Comparison of ENCODE assay signal across 19 cellular contexts in genomic region chr12:21542412-21542811, GRCh38. TPM values are rescaled to one million over a fixed set of nuclear protein-coding genes. Genes with fewer than 3 reads are reported as not detected.
DNase-seq lines count a peak whose midpoint lies in the region; ATAC-seq lines count a peak whose summit lies in the region.
"Had no signal": no experiment of that assay in that cellular context is flagged by ENCODE, and none has a peak within 500 bp of the region (broad histone marks: within the 10 kb centered on the region; RNA-seq: fewer than 3 reads in every experiment).

No MANE protein-coding gene starts in this region.

- no peaks in the 10 kb centered on the region for H3K9me3 ChIP-seq in effector memory CD4-positive, alpha-beta T cell (ENCODE audit: control insufficient read depth, low read length)
- H3K9me3 ChIP-seq: A549; BLaER1 treated with 17β-estradiol and CSF1 and Interleukin-3, amounts not matched to agents 10 nM and 100 nM; HAP-1; SJSA1 had no signal

- H3K4me3 ChIP-seq in effector memory CD4-positive, alpha-beta T cell (ENCODE audit: insufficient read depth, low read depth, low read length, poor library complexity, severe bottlenecking): no peak overlapping the region
- H3K4me3 ChIP-seq: A549; BLaER1 treated with 17β-estradiol and CSF1 and Interleukin-3, amounts not matched to agents 10 nM and 100 nM; GM23248; HAP-1; PC-9; SJSA1 had no signal

- no peak overlapping the region for H3K4me3 Mint-ChIP-seq in activated naive CD4-positive, alpha-beta T cell treated with anti-CD3 and anti-CD28 coated beads for 36 hours

- no peak overlapping the region for H3K27ac Mint-ChIP-seq in activated naive CD4-positive, alpha-beta T cell treated with anti-CD3 and anti-CD28 coated beads for 36 hours
- H3K27ac Mint-ChIP-seq in activated naive CD4-positive, alpha-beta T cell treated with anti-CD3 and anti-CD28 coated beads, Interleukin-2, amount 50 U/mL, for 72 hours: no peak overlapping the region

- DNase-seq in activated naive CD4-positive, alpha-beta T cell treated with anti-CD3 and anti-CD28 coated beads for 36 hours: peak; percentile 23
- DNase-seq in activated naive CD4-positive, alpha-beta T cell treated with anti-CD3 and anti-CD28 coated beads, Interleukin-2, amount 50 U/mL, for 72 hours (ENCODE audit: low spot score in 2 of 2): no peak
- DNase-seq in RPMI8226 (peak; percentile 13), left ventricle myocardium superior (no peak), KG1 (lab: John Stamatoyannopoulos, UW) (no peak)
- no peak for DNase-seq in effector memory CD4-positive, alpha-beta T cell
- DNase-seq: DMS79 treated with DMSO at 0.1 percent for 48 hours, GM23248, NCI-H1694, NCI-H2081 treated with DMSO at 0.1 percent for 48 hours, NCI-H2227 treated with DMSO at 0.1 percent for 48 hours, NCI-H510A treated with DMSO at 0.1 percent for 48 hours, NCI-H82, PC-9 had no signal

- no peaks in the 10 kb centered on the region for H3K36me3 ChIP-seq in effector memory CD4-positive, alpha-beta T cell (ENCODE audit: control insufficient read depth, insufficient read depth, low read length)
- H3K36me3 ChIP-seq: BLaER1 treated with 17β-estradiol and CSF1 and Interleukin-3, amounts not matched to agents 10 nM and 100 nM; HAP-1; SJSA1 had no signal

- peaks cover 14% of the 10 kb centered on the region for H3K4me1 Mint-ChIP-seq in activated naive CD4-positive, alpha-beta T cell treated with anti-CD3 and anti-CD28 coated beads for 36 hours (ENCODE audit: low read depth)

- H3K9me3 Mint-ChIP-seq in activated naive CD4-positive, alpha-beta T cell treated with anti-CD3 and anti-CD28 coated beads for 36 hours: no peaks in the 10 kb centered on the region
- no peaks in the 10 kb centered on the region for H3K9me3 Mint-ChIP-seq in activated naive CD4-positive, alpha-beta T cell treated with anti-CD3 and anti-CD28 coated beads, Interleukin-2, amount 50 U/mL, for 72 hours

- H3K4me1 ChIP-seq in effector memory CD4-positive, alpha-beta T cell (ENCODE audit: control insufficient read depth, insufficient read depth, low read length, poor library complexity, severe bottlenecking): no peaks in the 10 kb centered on the region
- H3K4me1 ChIP-seq: HAP-1, SJSA1 had no signal

- intact Hi-C loops in activated naive CD4-positive, alpha-beta T cell treated with anti-CD3 and anti-CD28 coated beads for 36 hours (cut with micrococcal nuclease): no loop called here
- intact Hi-C loops in left ventricle myocardium superior (cut with micrococcal nuclease): no loop called here

- no peaks in the 10 kb centered on the region for H3K36me3 Mint-ChIP-seq in activated naive CD4-positive, alpha-beta T cell treated with anti-CD3 and anti-CD28 coated beads for 36 hours (ENCODE audit: low read depth)
- H3K36me3 Mint-ChIP-seq in activated naive CD4-positive, alpha-beta T cell treated with anti-CD3 and anti-CD28 coated beads, Interleukin-2, amount 50 U/mL, for 72 hours: peaks cover 0 to 4% of the 10 kb centered on the region in 2 donors

- H3K27me3 ChIP-seq in effector memory CD4-positive, alpha-beta T cell (replicated peaks; ENCODE audit: control insufficient read depth, insufficient read depth, low read length, poor library complexity, severe bottlenecking): no peaks in the 10 kb centered on the region
- H3K27me3 ChIP-seq: BLaER1 treated with 17β-estradiol and CSF1 and Interleukin-3, amounts not matched to agents 10 nM and 100 nM; SJSA1 had no signal

- no peaks in the 10 kb centered on the region for H3K27me3 Mint-ChIP-seq in activated naive CD4-positive, alpha-beta T cell treated with anti-CD3 and anti-CD28 coated beads for 36 hours (ENCODE audit: low read depth)

- H3K27ac ChIP-seq in effector memory CD4-positive, alpha-beta T cell (ENCODE audit: insufficient read depth, low read length, poor library complexity, severe bottlenecking): no peak overlapping the region
- H3K27ac ChIP-seq: A549; BLaER1 treated with 17β-estradiol and CSF1 and Interleukin-3, amounts not matched to agents 10 nM and 100 nM; GM23248; PC-9; SJSA1 had no signal

- ATAC-seq in activated naive CD4-positive, alpha-beta T cell treated with anti-CD3 and anti-CD28 coated beads, Interleukin-2, amount 50 U/mL, for 72 hours: no peak
- ATAC-seq in GM18868 (IDR thresholded peaks at IDR 0.05; ENCODE audit: unreplicated experiment): peak; percentile 59
- peak; percentile 87 for ATAC-seq in left ventricle myocardium superior
- ATAC-seq: A549 had no signal

- CTCF ChIA-PET in activated naive CD4-positive, alpha-beta T cell treated with anti-CD3 and anti-CD28 coated beads for 36 hours (lab: Charles Lee): interaction anchor here (0.6 to 0.7 kb wide), 2 partner anchors 155 to 601 kb away, joined by 3 read pairs; no protein-coding TSS in a partner anchor

RNA-seq across cellular contexts. Expression of gene SPX, which starts 16.3 kb away (rescaled TPM):
- total RNA-seq in activated naive CD4-positive, alpha-beta T cell treated with anti-CD3 and anti-CD28 coated beads for 36 hours: under 1 TPM; 0.50 to 0.57 TPM
- total RNA-seq in activated naive CD4-positive, alpha-beta T cell treated with anti-CD3 and anti-CD28 coated beads, Interleukin-2, amount 50 U/mL, for 72 hours: under 1 TPM; 0.30 to 0.39 TPM
- total RNA-seq in left ventricle myocardium superior: 15.7 TPM

RNA-seq across cellular contexts. Expression of gene GOLT1B, which starts 40.8 kb away (rescaled TPM):
- total RNA-seq in activated naive CD4-positive, alpha-beta T cell treated with anti-CD3 and anti-CD28 coated beads for 36 hours: 10 to 100 TPM; 36.2 to 36.8 TPM
- total RNA-seq in activated naive CD4-positive, alpha-beta T cell treated with anti-CD3 and anti-CD28 coated beads, Interleukin-2, amount 50 U/mL, for 72 hours: 10 to 100 TPM; 29.4 to 63.0 TPM
- 14.8 TPM for total RNA-seq in left ventricle myocardium superior

RNA-seq across cellular contexts. Expression of gene RECQL, which starts 41.0 kb away (rescaled TPM):
- total RNA-seq in activated naive CD4-positive, alpha-beta T cell treated with anti-CD3 and anti-CD28 coated beads for 36 hours: 10 to 100 TPM; 89.8 to 93.7 TPM
- total RNA-seq in activated naive CD4-positive, alpha-beta T cell treated with anti-CD3 and anti-CD28 coated beads, Interleukin-2, amount 50 U/mL, for 72 hours: 100 to 1,000 TPM in 1 of 2 donors, 10 to 100 TPM in 1; 86.4 to 126 TPM
- total RNA-seq in left ventricle myocardium superior: 21.4 TPM

Comparison
In these comparisons a context has a peak if more than half of its experiments do, and no peak if none do; other contexts are left out.
1. DNase-seq: peak in activated naive CD4-positive, alpha-beta T cell treated with anti-CD3 and anti-CD28 coated beads for 36 hours (single experiment) and RPMI8226 (single experiment); none in activated naive CD4-positive, alpha-beta T cell treated with anti-CD3 and anti-CD28 coated beads, Interleukin-2, amount 50 U/mL, for 72 hours (0 of 2), left ventricle myocardium superior (single experiment), KG1 (single experiment) and effector memory CD4-positive, alpha-beta T cell (0 of 3).
2. ATAC-seq: peak in GM18868 (single experiment) and left ventricle myocardium superior (single experiment); none in activated naive CD4-positive, alpha-beta T cell treated with anti-CD3 and anti-CD28 coated beads, Interleukin-2, amount 50 U/mL, for 72 hours (0 of 2).
3. RNA of gene SPX, which starts 16.3 kb away (total RNA-seq): 15.7 TPM in left ventricle myocardium superior (single experiment); 0.50 to 0.57 TPM in activated naive CD4-positive, alpha-beta T cell treated with anti-CD3 and anti-CD28 coated beads for 36 hours and 0.30 to 0.39 TPM in activated naive CD4-positive, alpha-beta T cell treated with anti-CD3 and anti-CD28 coated beads, Interleukin-2, amount 50 U/mL, for 72 hours; every median in the first group is over 10 times any median in the second.